7 cellular contexts compared by ENCODE assay signal in genomic region chr19:56121180-56122167, GRCh38.
A peak's percentile ranks its signal among the peaks of the same experiment; 100 is the strongest.
DNase-seq lines count a peak whose midpoint lies in the region; ATAC-seq, FAIRE-seq and TF ChIP-seq lines count a peak whose summit lies in the region.

ZNF787 (minus strand) TSS chr19:56121295; CDS start chr19:56103217, 18,078 bp downstream.

- peak; percentile 96 for DNase-seq in GM18507 (ENCODE audit: extremely low spot score, insufficient read length, low read depth)
- DNase-seq in NCI-H2029 treated with DMSO at 0.1 percent for 48 hours (lab: John Stamatoyannopoulos, UW): peak; percentile 73
- DNase-seq in T-helper 9 cell: peak; percentile 91
- peak; percentile 93 for DNase-seq in astrocyte of the cerebellum (ENCODE audit: low read depth)
- peak; percentile 99 for DNase-seq in hepatic stellate cell (ENCODE audit: low spot score)
- DNase-seq in retina: peak; percentile 100

- peak; percentile 82 for ATAC-seq in HG02981 (IDR thresholded peaks at IDR 0.05; ENCODE audit: unreplicated experiment)

- FAIRE-seq in GM18507 (lab: Jason Lieb, UNC): peak; percentile 95

- peak within 1 kb of the TSS; percentile 82 for H3K4me3 ChIP-seq in astrocyte of the cerebellum (ENCODE audit: low read depth, low read length)

- TF ChIP-seq CTCF in astrocyte of the cerebellum (IDR thresholded peaks at IDR 0.05; ENCODE audit: low read depth, low read length, missing control alignments): no peak

- in situ Hi-C loops in astrocyte of the cerebellum (cut with HindIII; ENCODE audit: low sequenced_read_pairs): no loop called here

Comparison
In these comparisons a context has a peak if more than half of its experiments do, and no peak if none do; other contexts are left out.
1. Peak in every context shown above with its lines: DNase-seq, ATAC-seq and H3K4me3 ChIP-seq.